In genomic region chr6:128131036-128131435, GRCh38 we compare ENCODE assay signal across 25 cellular contexts.
DNase-seq lines count a peak whose midpoint lies in the region; ATAC-seq and TF ChIP-seq lines count a peak whose summit lies in the region.
"Had no signal": no experiment of that assay in that cellular context is flagged by ENCODE, and none has a peak within 500 bp of the region (broad histone marks: within the 10 kb centered on the region; RNA-seq: fewer than 3 reads in every experiment).

No MANE protein-coding gene starts in this region.

- peak overlapping the region; percentile 17 for H3K4me2 ChIP-seq in osteoblast (ENCODE audit: insufficient read depth, low read length)
- no peak overlapping the region for H3K4me2 ChIP-seq in mammary epithelial cell (ENCODE audit: insufficient read depth, low read depth, low read length)

- CTCF ChIA-PET in mammary epithelial cell (lab: Charles Lee; ENCODE audit: low non-redundant PET) = no interaction called here

- H3K27me3 ChIP-seq in right atrium auricular region = no peaks in the 10 kb centered on the region
- H3K27me3 ChIP-seq in left ventricle myocardium inferior (ENCODE audit: low read depth) = no peaks in the 10 kb centered on the region
- H3K27me3 ChIP-seq in osteoblast (ENCODE audit: insufficient read depth, low read length) = no peaks in the 10 kb centered on the region
- no peaks in the 10 kb centered on the region for H3K27me3 ChIP-seq in mammary epithelial cell (ENCODE audit: insufficient read depth, low read length)
- no peaks in the 10 kb centered on the region for H3K27me3 ChIP-seq in stomach
- H3K27me3 ChIP-seq: sigmoid colon, SJSA1 had no signal

- no TSS peak for BruUV-seq in mammary epithelial cell (replicated peaks; lab: Mats Ljungman, UMichigan)

- H3K27me3 Mint-ChIP-seq in natural killer cell (ENCODE audit: low read depth in 2 of 2) = no peaks in the 10 kb centered on the region
- H3K27me3 Mint-ChIP-seq: activated B cell treated with CpG ODN at 0.5 μM for 24 hours; activated naive CD8-positive, alpha-beta T cell; activated T-cell treated with anti-CD3 and anti-CD28 coated beads, Interleukin-2, amount 50 U/mL, for 24 hours; CD4-positive, CD25-positive, alpha-beta regulatory T cell; T-cell; type B pancreatic cell had no signal

- H3K36me3 ChIP-seq in right atrium auricular region (no peaks in the 10 kb centered on the region), left ventricle myocardium inferior (no peaks in the 10 kb centered on the region), osteoblast (ENCODE audit: insufficient read depth, low read length) (no peaks in the 10 kb centered on the region), mammary epithelial cell (ENCODE audit: insufficient read depth, low read length) (no peaks in the 10 kb centered on the region), stomach (no peaks in the 10 kb centered on the region)
- H3K36me3 ChIP-seq: sigmoid colon, SJSA1 had no signal

- H3K9ac ChIP-seq in mammary epithelial cell (ENCODE audit: insufficient read depth, low read length) = no peak overlapping the region

- no peak overlapping the region for H3K4me3 Mint-ChIP-seq in natural killer cell
- H3K4me3 Mint-ChIP-seq: activated B cell treated with CpG ODN at 0.5 μM for 24 hours; activated naive CD8-positive, alpha-beta T cell; activated T-cell treated with anti-CD3 and anti-CD28 coated beads, Interleukin-2, amount 50 U/mL, for 24 hours; CD4-positive, CD25-positive, alpha-beta regulatory T cell; T-cell; type B pancreatic cell had no signal

- TF ChIP-seq CTCF in right atrium auricular region (IDR thresholded peaks at IDR 0.05) (no peak), left ventricle myocardium inferior (IDR thresholded peaks at IDR 0.05; ENCODE audit: borderline replicate concordance) (no peak), osteoblast (IDR thresholded peaks at IDR 0.05; ENCODE audit: extremely low read depth, low read depth, low read length) (no peak), mammary epithelial cell (conservative IDR thresholded peaks at IDR 0.05 in 1 of 2, IDR thresholded peaks at IDR 0.05 in 1 of 2; ENCODE audit: extremely low read depth in 1 of 2, insufficient read depth in 1 of 2, low read depth in 1 of 2, low read length in 2 of 2) (no peak), stomach (IDR thresholded peaks at IDR 0.05) (no peak), natural killer cell (IDR thresholded peaks at IDR 0.05) (no peak)

- intact Hi-C loops in Right ventricle myocardium superior (cut with DNase I) = no loop called here
- intact Hi-C loops in left ventricle myocardium inferior (cut with micrococcal nuclease) = no loop called here
- intact Hi-C loops in mammary epithelial cell (cut with micrococcal nuclease) = no loop called here
- intact Hi-C loops in stomach (cut with DNase I; ENCODE audit: low total_unique reads) = no loop called here
- intact Hi-C loops in natural killer cell (cut with micrococcal nuclease) = no loop called here

- WGBS in mammary epithelial cell (ENCODE audit: low coverage, missing lambda C conversion rate) = 82% methylated on average over 4 of the region's 4 CpGs
- 88 to 93% (median 90%) methylated on average over 4 of the region's 4 CpGs for WGBS in stomach, 5 donors

- ATAC-seq in Right ventricle myocardium superior (ENCODE audit: poor library complexity) = peak; percentile 79
- no peak for ATAC-seq in natural killer cell
- ATAC-seq: esophagus mucosa, T-cell had no signal

- H3K4me1 ChIP-seq in right atrium auricular region (peaks cover 0 to 9% of the 10 kb centered on the region in 2 donors), left ventricle myocardium inferior (peaks cover 39% of the 10 kb centered on the region), osteoblast (ENCODE audit: insufficient read depth, low read length) (peaks cover 6% of the 10 kb centered on the region), mammary epithelial cell (ENCODE audit: insufficient read depth, low read length) (no peaks in the 10 kb centered on the region), stomach (peaks cover 3 to 23% (median 13%) of the 10 kb centered on the region in 4 donors)

- H3K4me1 Mint-ChIP-seq in natural killer cell = no peaks in the 10 kb centered on the region
- H3K4me1 Mint-ChIP-seq: activated B cell treated with CpG ODN at 0.5 μM for 24 hours had no signal

- no peak for TF ChIP-seq POLR2A in stomach (IDR thresholded peaks at IDR 0.05)

- H3K27ac Mint-ChIP-seq in natural killer cell = no peak overlapping the region
- H3K27ac Mint-ChIP-seq: activated B cell treated with CpG ODN at 0.5 μM for 24 hours; activated naive CD8-positive, alpha-beta T cell; activated T-cell treated with anti-CD3 and anti-CD28 coated beads, Interleukin-2, amount 50 U/mL, for 24 hours; CD4-positive, CD25-positive, alpha-beta regulatory T cell; T-cell; type B pancreatic cell had no signal

- peaks cover 4% of the 10 kb centered on the region for H3K79me2 ChIP-seq in osteoblast (ENCODE audit: insufficient read depth, low read length)
- H3K79me2 ChIP-seq in mammary epithelial cell (ENCODE audit: insufficient read depth, low read length) = peaks cover 5% of the 10 kb centered on the region

- dilution Hi-C loops in mammary epithelial cell (cut with HindIII; ENCODE audit: low sequenced_read_pairs) = no loop called here

- TF ChIP-seq EP300 in stomach (IDR thresholded peaks at IDR 0.05) = no peak

- H2AFZ ChIP-seq in osteoblast (ENCODE audit: low read length) = no peak overlapping the region
- no peak overlapping the region for H2AFZ ChIP-seq in mammary epithelial cell (ENCODE audit: low read depth, low read length)

- H4K20me1 ChIP-seq in osteoblast (ENCODE audit: insufficient read depth, low read length) = peaks cover 3% of the 10 kb centered on the region
- H4K20me1 ChIP-seq in mammary epithelial cell (ENCODE audit: insufficient read depth, low read length) = no peaks in the 10 kb centered on the region

- no peak overlapping the region for H3K27ac ChIP-seq in right atrium auricular region
- H3K27ac ChIP-seq in left ventricle myocardium inferior (replicated peaks) = peak overlapping the region; percentile 49
- H3K27ac ChIP-seq in osteoblast (ENCODE audit: low read depth, low read length) = no peak overlapping the region
- H3K27ac ChIP-seq in mammary epithelial cell (ENCODE audit: insufficient read depth, low read depth, low read length) = no peak overlapping the region
- no peak overlapping the region for H3K27ac ChIP-seq in stomach
- H3K27ac ChIP-seq: SJSA1 had no signal

- H3K9me3 Mint-ChIP-seq in natural killer cell = peaks cover 0 to 2% of the 10 kb centered on the region in 2 donors
- H3K9me3 Mint-ChIP-seq: activated B cell treated with CpG ODN at 0.5 μM for 24 hours, type B pancreatic cell had no signal

- no peaks in the 10 kb centered on the region for H3K36me3 Mint-ChIP-seq in natural killer cell
- H3K36me3 Mint-ChIP-seq: CD4-positive, CD25-positive, alpha-beta regulatory T cell; T-cell had no signal

- H3K9me3 ChIP-seq in right atrium auricular region (no peaks in the 10 kb centered on the region), left ventricle myocardium inferior (replicated peaks) (no peaks in the 10 kb centered on the region), osteoblast (ENCODE audit: low read depth, low read length) (no peaks in the 10 kb centered on the region), mammary epithelial cell (replicated peaks; ENCODE audit: insufficient read depth, low read length) (no peaks in the 10 kb centered on the region), stomach (no peaks in the 10 kb centered on the region)
- H3K9me3 ChIP-seq: sigmoid colon, SJSA1 had no signal

- DNase-seq in Right ventricle myocardium superior = no peak
- no peak for DNase-seq in right atrium auricular region (ENCODE audit: low spot score)
- DNase-seq in left ventricle myocardium inferior = no peak
- no peak for DNase-seq in osteoblast (ENCODE audit: insufficient read length, low spot score, missing footprints)
- no peak for DNase-seq in mammary epithelial cell
- DNase-seq in DMS153 treated with DMSO at 0.1 percent for 48 hours (lab: John Stamatoyannopoulos, UW; ENCODE audit: unreplicated experiment) = no peak
- no peak for DNase-seq in stomach
- DNase-seq in natural killer cell = no peak
- DNase-seq: activated B cell treated with CpG ODN at 0.5 μM for 24 hours; activated CD4-positive, alpha-beta T cell treated with anti-CD3 and anti-CD28 coated beads, Interleukin-2, amount 50 U/mL, for 1 hour; activated effector memory CD4-positive, alpha-beta T cell treated with anti-CD3 and anti-CD28 coated beads, Interleukin-2, amount 50 U/mL, for 16 hours; activated T-cell treated with anti-CD3 and anti-CD28 coated beads, Interleukin-2, amount 50 U/mL, for 24 hours; CD4-positive, CD25-positive, alpha-beta regulatory T cell; NCI-H1092; NCI-H1694 treated with DMSO at 0.1 percent for 48 hours; NCI-H2171; NCI-H510A; sigmoid colon; stimulated activated CD4-positive, alpha-beta T cell treated with anti-CD3 and anti-CD28 coated beads, Interleukin-4, amount 100 ng/mL, for 1 hour; T-cell had no signal

- in situ Hi-C loops in mammary epithelial cell (cut with MboI; ENCODE audit: low sequenced_read_pairs in 2 of 2) = no loop called here

- peak overlapping the region in 1 of 2 donors; percentile 11 for H3K4me3 ChIP-seq in right atrium auricular region
- H3K4me3 ChIP-seq in left ventricle myocardium inferior = peak overlapping the region; percentile 20
- no peak overlapping the region for H3K4me3 ChIP-seq in osteoblast (ENCODE audit: insufficient read depth, low read length)
- no peak overlapping the region for H3K4me3 ChIP-seq in mammary epithelial cell (replicated peaks in 1 of 3; ENCODE audit: insufficient read depth in 1 of 3, low read depth in 2 of 3, low read length in 3 of 3)
- H3K4me3 ChIP-seq in stomach = no peak overlapping the region
- H3K4me3 ChIP-seq: lung, sigmoid colon, SJSA1 had no signal
